26 cellular contexts compared by ENCODE assay signal in the genomic region with DNA sequence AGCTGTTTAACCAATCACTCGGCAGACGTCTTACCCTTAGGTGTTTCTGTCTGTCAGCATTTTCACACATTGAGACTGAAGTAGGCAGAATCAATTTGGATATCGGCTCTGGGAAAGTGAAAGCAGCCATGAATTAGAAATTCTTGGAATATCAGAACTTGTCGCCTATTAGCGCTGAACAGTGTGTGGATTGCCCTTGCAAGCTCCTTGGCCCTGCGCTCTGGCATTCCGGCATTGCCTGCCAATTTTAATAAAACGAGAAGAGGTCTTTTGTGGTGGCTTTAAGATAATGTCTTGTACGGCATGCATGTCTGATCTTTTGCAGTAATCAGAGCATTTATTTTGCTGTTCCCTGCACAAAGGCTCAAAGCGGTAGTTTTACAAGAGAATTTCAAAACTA.
"Had no signal": no experiment of that assay in that cellular context is flagged by ENCODE, and none has a peak within 500 bp of the region (broad histone marks: within the 10 kb centered on the region; RNA-seq: fewer than 3 reads in every experiment).

No MANE protein-coding gene starts in this region.

- ATAC-seq: activated naive CD8-positive, alpha-beta T cell treated with anti-CD3 and anti-CD28 coated beads, Interleukin-2, amount 50 U/mL, for 24 hours; esophagus mucosa; left ventricle myocardium superior; stimulated activated memory B cell treated with anti-CD40 and anti-IgM and Interleukin-4, amounts not matched to agents 10 μg/mL and 1 μg/mL and 100 μg/mL, for 72 hours; stimulated activated naive CD8-positive, alpha-beta T cell treated with anti-CD3 and anti-CD28 coated beads, Interleukin-15, amount 100 ng/mL, for 72 hours; WTC11 had no signal

- H3K36me3 ChIP-seq: ovary, tibial artery had no signal

- H3K27ac Mint-ChIP-seq: activated CD4-positive, alpha-beta memory T cell treated with anti-CD3 and anti-CD28 coated beads, Interleukin-2, amount 10 ng/mL, durations not matched to agents 7 days and 5 days; activated CD4-positive, alpha-beta T cell treated with anti-CD3 and anti-CD28 coated beads, Interleukin-2, amount 10 ng/mL, durations not matched to agents 7 days and 5 days; activated naive CD4-positive, alpha-beta T cell treated with anti-CD3 and anti-CD28 coated beads, Interleukin-2, amount 50 U/mL, for 24 hours; activated naive CD8-positive, alpha-beta T cell treated with anti-CD3 and anti-CD28 coated beads, Interleukin-2, amount 50 U/mL, for 24 hours; activated T-cell treated with anti-CD3 and anti-CD28 coated beads, Interleukin-2, amount 50 U/mL, for 24 hours; endodermal cell; nephron; progenitor cell of endocrine pancreas; stimulated activated memory B cell treated with anti-CD40 and anti-IgM and Interleukin-4, amounts not matched to agents 10 μg/mL and 1 μg/mL and 100 μg/mL, for 72 hours; stimulated activated naive CD8-positive, alpha-beta T cell treated with anti-CD3 and anti-CD28 coated beads, Interleukin-15, amount 100 ng/mL, for 72 hours; WTC11 had no signal

- H3K27me3 Mint-ChIP-seq: activated CD4-positive, alpha-beta memory T cell treated with anti-CD3 and anti-CD28 coated beads, Interleukin-2, amount 10 ng/mL, durations not matched to agents 7 days and 5 days; activated CD4-positive, alpha-beta T cell treated with anti-CD3 and anti-CD28 coated beads, Interleukin-2, amount 10 ng/mL, durations not matched to agents 7 days and 5 days; activated naive CD8-positive, alpha-beta T cell treated with anti-CD3 and anti-CD28 coated beads, Interleukin-2, amount 50 U/mL, for 24 hours; activated T-cell treated with anti-CD3 and anti-CD28 coated beads, Interleukin-2, amount 50 U/mL, for 24 hours; stimulated activated memory B cell treated with anti-CD40 and anti-IgM and Interleukin-4, amounts not matched to agents 10 μg/mL and 1 μg/mL and 100 μg/mL, for 72 hours; stimulated activated naive CD8-positive, alpha-beta T cell treated with anti-CD3 and anti-CD28 coated beads, Interleukin-15, amount 100 ng/mL, for 72 hours had no signal

- H3K9me3 Mint-ChIP-seq: endodermal cell had no signal

- H3K9me3 ChIP-seq: ovary, tibial artery had no signal

- H3K4me3 ChIP-seq: ovary, smooth muscle cell, tibial artery had no signal

- H3K27me3 ChIP-seq: ovary, tibial artery had no signal

- H3K4me1 ChIP-seq: tibial artery had no signal

- DNase-seq: activated CD4-positive, alpha-beta memory T cell treated with anti-CD3 and anti-CD28 coated beads, Interleukin-2, amount 10 ng/mL, durations not matched to agents 7 days and 5 days; activated CD4-positive, alpha-beta T cell treated with anti-CD3 and anti-CD28 coated beads for 1 hour; activated CD4-positive, alpha-beta T cell treated with anti-CD3 and anti-CD28 coated beads, Interleukin-2, amount 10 ng/mL, durations not matched to agents 7 days and 5 days; activated CD8-positive, alpha-beta memory T cell treated with anti-CD3 and anti-CD28 coated beads, Interleukin-2, amount 50 U/mL, for 48 hours; activated gamma-delta T cell; activated naive CD8-positive, alpha-beta T cell treated with anti-CD3 and anti-CD28 coated beads, Interleukin-2, amount 50 U/mL, for 24 hours; activated T-cell treated with anti-CD3 and anti-CD28 coated beads, Interleukin-2, amount 50 U/mL, for 24 hours; amygdala; endodermal cell; foreskin melanocyte; left ventricle myocardium superior; ovary; stimulated activated CD4-positive, alpha-beta T cell treated with anti-CD3 and anti-CD28 coated beads, Interleukin-1b, Interleukin-23, amount 100 ng/mL, for 48 hours; stimulated activated CD4-positive, alpha-beta T cell treated with anti-CD3 and anti-CD28 coated beads, Interleukin-4, amount 100 ng/mL, for 4 hours; stimulated activated CD8-positive, alpha-beta memory T cell treated with anti-CD3 and anti-CD28 coated beads, Interleukin-4, amount 100 ng/mL, for 48 hours; stimulated activated naive CD8-positive, alpha-beta T cell treated with anti-CD3 and anti-CD28 coated beads, Interleukin-15, amount 100 ng/mL, for 72 hours; T-helper 2 cell; tibial artery had no signal

- H3K27ac ChIP-seq: ovary, tibial artery had no signal

- H3K4me1 Mint-ChIP-seq: activated CD4-positive, alpha-beta memory T cell treated with anti-CD3 and anti-CD28 coated beads, Interleukin-2, amount 10 ng/mL, durations not matched to agents 7 days and 5 days; activated CD4-positive, alpha-beta T cell treated with anti-CD3 and anti-CD28 coated beads, Interleukin-2, amount 10 ng/mL, durations not matched to agents 7 days and 5 days; activated naive CD4-positive, alpha-beta T cell treated with anti-CD3 and anti-CD28 coated beads, Interleukin-2, amount 50 U/mL, for 24 hours; activated naive CD8-positive, alpha-beta T cell treated with anti-CD3 and anti-CD28 coated beads, Interleukin-2, amount 50 U/mL, for 24 hours; endodermal cell; nephron; stimulated activated memory B cell treated with anti-CD40 and anti-IgM and Interleukin-4, amounts not matched to agents 10 μg/mL and 1 μg/mL and 100 μg/mL, for 72 hours; stimulated activated naive CD8-positive, alpha-beta T cell treated with anti-CD3 and anti-CD28 coated beads, Interleukin-15, amount 100 ng/mL, for 72 hours; WTC11 had no signal

- H3K36me3 Mint-ChIP-seq: stimulated activated memory B cell treated with anti-CD40 and anti-IgM and Interleukin-4, amounts not matched to agents 10 μg/mL and 1 μg/mL and 100 μg/mL, for 72 hours; WTC11 had no signal

- H3K4me3 Mint-ChIP-seq: activated CD4-positive, alpha-beta memory T cell treated with anti-CD3 and anti-CD28 coated beads, Interleukin-2, amount 10 ng/mL, durations not matched to agents 7 days and 5 days; activated CD4-positive, alpha-beta T cell treated with anti-CD3 and anti-CD28 coated beads, Interleukin-2, amount 10 ng/mL, durations not matched to agents 7 days and 5 days; activated naive CD4-positive, alpha-beta T cell treated with anti-CD3 and anti-CD28 coated beads, Interleukin-2, amount 50 U/mL, for 24 hours; activated naive CD8-positive, alpha-beta T cell treated with anti-CD3 and anti-CD28 coated beads, Interleukin-2, amount 50 U/mL, for 24 hours; activated T-cell treated with anti-CD3 and anti-CD28 coated beads, Interleukin-2, amount 50 U/mL, for 24 hours; endodermal cell; nephron; stimulated activated memory B cell treated with anti-CD40 and anti-IgM and Interleukin-4, amounts not matched to agents 10 μg/mL and 1 μg/mL and 100 μg/mL, for 72 hours; stimulated activated naive CD8-positive, alpha-beta T cell treated with anti-CD3 and anti-CD28 coated beads, Interleukin-15, amount 100 ng/mL, for 72 hours; WTC11 had no signal

- H3K4me2 ChIP-seq: smooth muscle cell had no signal

- FAIRE-seq: colon had no signal
